In the genomic region with DNA sequence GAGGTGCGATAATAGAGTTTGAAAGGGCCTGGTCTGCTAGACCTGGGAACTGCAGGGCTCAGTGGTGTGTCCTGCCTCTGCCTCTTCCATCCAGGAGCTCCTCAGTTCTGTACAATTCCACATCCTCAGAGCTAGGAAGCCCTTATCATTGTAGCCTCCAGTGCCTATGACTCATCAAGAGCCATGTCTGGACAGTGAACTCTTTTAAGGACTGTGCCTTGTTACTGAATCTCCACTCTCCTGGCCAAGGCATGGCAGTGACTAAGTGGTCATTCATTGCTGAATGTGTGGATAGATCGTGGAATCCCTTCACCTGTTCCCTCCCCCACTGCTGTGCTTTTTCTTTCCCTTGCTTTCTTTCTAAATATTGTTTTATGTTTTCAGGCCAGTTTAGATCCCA, we compare ENCODE assay signal across 11 cellular contexts. TPM values are rescaled to one million over a fixed set of nuclear protein-coding genes. Genes with fewer than 3 reads are reported as not detected.
DNase-seq lines count a peak whose midpoint lies in the region; ATAC-seq and TF ChIP-seq lines count a peak whose summit lies in the region.
"Had no signal": no experiment of that assay in that cellular context is flagged by ENCODE, and none has a peak within 500 bp of the region (broad histone marks: within the 10 kb centered on the region; RNA-seq: fewer than 3 reads in every experiment).

No MANE protein-coding gene starts in this region.

- H3K36me3 ChIP-seq in HEK293 (ENCODE audit: control insufficient read depth in 2 of 2, insufficient read depth in 1 of 2, low read length in 2 of 2) (peaks cover 0 to 7% of the 10 kb centered on the region in 2 experiments; a peak in 1 of 3 replicates), heart right ventricle (peaks cover 0 to 25% (median 0%) of the 10 kb centered on the region in 9 donors)

- TF ChIP-seq CTCF in HEK293 (tag by site-specific recombination; IDR thresholded peaks at IDR 0.05) (no peak), heart right ventricle (IDR thresholded peaks at IDR 0.05) (no peak)

- POLR2A ChIA-PET in HEK293 (lab: Yijun Ruan, JAX): no interaction called here
- POLR2A ChIA-PET in HEK293T (lab: Yijun Ruan, JAX): no interaction called here

- no peak overlapping the region for H3K4me3 ChIP-seq in HEK293 (ENCODE audit: low read depth, low read length)
- no peak overlapping the region for H3K4me3 ChIP-seq in heart right ventricle

- no peaks in the 10 kb centered on the region for H3K9me3 Mint-ChIP-seq in stimulated activated naive CD8-positive, alpha-beta T cell treated with anti-CD3 and anti-CD28 coated beads, Interleukin-15, amount 100 ng/mL, for 72 hours
- H3K9me3 Mint-ChIP-seq: activated naive CD8-positive, alpha-beta T cell treated with anti-CD3 and anti-CD28 coated beads for 36 hours had no signal

- ATAC-seq in heart right ventricle (peak in 5 of 8 donors; percentile 12 to 88 (median 74)), HG02981 (IDR thresholded peaks at IDR 0.05; ENCODE audit: unreplicated experiment) (no peak), HG03025 (IDR thresholded peaks at IDR 0.05; ENCODE audit: low FRiP score, unreplicated experiment) (no peak)
- peak; percentile 25 for ATAC-seq in stimulated activated naive CD8-positive, alpha-beta T cell treated with anti-CD3 and anti-CD28 coated beads, Interleukin-15, amount 100 ng/mL, for 72 hours

- H3K4me1 Mint-ChIP-seq in stimulated activated naive CD8-positive, alpha-beta T cell treated with anti-CD3 and anti-CD28 coated beads, Interleukin-15, amount 100 ng/mL, for 72 hours: peaks cover 14% of the 10 kb centered on the region

- no peak overlapping the region for H3K27ac Mint-ChIP-seq in stimulated activated naive CD8-positive, alpha-beta T cell treated with anti-CD3 and anti-CD28 coated beads, Interleukin-15, amount 100 ng/mL, for 72 hours
- H3K27ac Mint-ChIP-seq: activated naive CD8-positive, alpha-beta T cell treated with anti-CD3 and anti-CD28 coated beads for 36 hours had no signal

- DNase-seq in amniotic stem cell (lab: John Stamatoyannopoulos, UW) (peak; percentile 48), heart right ventricle (no peak), HEK293T (ENCODE audit: extremely low spot score) (no peak), NCI-H1105 treated with DMSO at 0.1 percent for 48 hours (lab: John Stamatoyannopoulos, UW) (no peak)
- DNase-seq in stimulated activated naive CD8-positive, alpha-beta T cell treated with anti-CD3 and anti-CD28 coated beads, Interleukin-15, amount 100 ng/mL, for 72 hours: no peak
- DNase-seq: activated naive CD8-positive, alpha-beta T cell treated with anti-CD3 and anti-CD28 coated beads for 36 hours; MM.1S had no signal

- CTCF ChIA-PET in HEK293 (lab: Yijun Ruan, JAX) (interaction anchor here (0.6 to 1.9 kb wide), 3 partner anchors 11 to 21 kb away, joined by 3 to 13 read pairs (median 6); no protein-coding TSS in a partner anchor), HEK293T (lab: Yijun Ruan, JAX) (interaction anchor here (0.8 to 1.4 kb wide), 2 partner anchors 11 to 21 kb away, joined by 3 read pairs; no protein-coding TSS in a partner anchor)

- H3K4me1 ChIP-seq in HEK293 (ENCODE audit: control insufficient read depth, insufficient read depth, low read length): no peaks in the 10 kb centered on the region; the same call in 1 of the 2 replicates
- peaks cover 7 to 43% (median 33%) of the 10 kb centered on the region in 9 donors for H3K4me1 ChIP-seq in heart right ventricle

- H3K27ac ChIP-seq in HEK293 (ENCODE audit: extremely low read depth, low read depth, low read length) (no peak overlapping the region), heart right ventricle (peak overlapping the region in 4 of 10 donors; percentile 2 to 39 (median 20))

- intact Hi-C loops in heart right ventricle (cut with DNase I): no loop called here

- WGBS in heart right ventricle, 2 donors: 81 to 83% methylated on average over 2 of the region's 2 CpGs

- H3K27me3 Mint-ChIP-seq in stimulated activated naive CD8-positive, alpha-beta T cell treated with anti-CD3 and anti-CD28 coated beads, Interleukin-15, amount 100 ng/mL, for 72 hours: peaks cover 37% of the 10 kb centered on the region

- H3K4me3 Mint-ChIP-seq in stimulated activated naive CD8-positive, alpha-beta T cell treated with anti-CD3 and anti-CD28 coated beads, Interleukin-15, amount 100 ng/mL, for 72 hours: no peak overlapping the region
- H3K4me3 Mint-ChIP-seq: activated naive CD8-positive, alpha-beta T cell treated with anti-CD3 and anti-CD28 coated beads for 36 hours had no signal

- peaks cover 0 to 10% (median 0%) of the 10 kb centered on the region in 7 donors for H3K27me3 ChIP-seq in heart right ventricle

- H3K9me3 ChIP-seq in HEK293 (ENCODE audit: control insufficient read depth, insufficient read depth, low read depth, low read length): no peaks in the 10 kb centered on the region
- no peaks in the 10 kb centered on the region for H3K9me3 ChIP-seq in heart right ventricle

TF ChIP-seq in HEK293, 187 proteins besides CTCF, POLR2A, EP300 and RAD21:
- TF ChIP-seq ZNF248 (tag by site-specific recombination; IDR thresholded peaks at IDR 0.05) (no peak), GLIS2 (tag by site-specific recombination; IDR thresholded peaks at IDR 0.05) (no peak), ZNF585B (tag by site-specific recombination; IDR thresholded peaks at IDR 0.05) (peak; percentile 72), TRIM28 (IDR thresholded peaks at IDR 0.05; ENCODE audit: borderline replicate concordance, low read length) (peak; percentile 24; the same call in 1 of the 2 replicates)

TF ChIP-seq in HEK293T, 16 proteins besides CTCF, POLR2A, EP300 and RAD21:
- TF ChIP-seq HDGF (IDR thresholded peaks at IDR 0.05; ENCODE audit: borderline replicate concordance) (no peak), FOXK2 (IDR thresholded peaks at IDR 0.05) (no peak), ZNF384 (IDR thresholded peaks at IDR 0.05) (no peak), BHLHE40 (IDR thresholded peaks at IDR 0.05; ENCODE audit: borderline replicate concordance) (no peak), SP1 (IDR thresholded peaks at IDR 0.05) (no peak), SUZ12 (IDR thresholded peaks at IDR 0.05) (no peak), LEF1 (IDR thresholded peaks at IDR 0.05; ENCODE audit: borderline replicate concordance) (no peak), CTBP1 (IDR thresholded peaks at IDR 0.05; ENCODE audit: borderline replicate concordance) (no peak), FOXA1 (IDR thresholded peaks at IDR 0.05) (no peak), FOXM1 (IDR thresholded peaks at IDR 0.05; ENCODE audit: borderline replicate concordance) (no peak), TARDBP (IDR thresholded peaks at IDR 0.05) (no peak), NFRKB (IDR thresholded peaks at IDR 0.05) (no peak), L3MBTL2 (conservative IDR thresholded peaks at IDR 0.05) (no peak), ELF4 (IDR thresholded peaks at IDR 0.05) (no peak), ARNT (IDR thresholded peaks at IDR 0.05) (no peak)
- TF ChIP-seq, protein P1, sequence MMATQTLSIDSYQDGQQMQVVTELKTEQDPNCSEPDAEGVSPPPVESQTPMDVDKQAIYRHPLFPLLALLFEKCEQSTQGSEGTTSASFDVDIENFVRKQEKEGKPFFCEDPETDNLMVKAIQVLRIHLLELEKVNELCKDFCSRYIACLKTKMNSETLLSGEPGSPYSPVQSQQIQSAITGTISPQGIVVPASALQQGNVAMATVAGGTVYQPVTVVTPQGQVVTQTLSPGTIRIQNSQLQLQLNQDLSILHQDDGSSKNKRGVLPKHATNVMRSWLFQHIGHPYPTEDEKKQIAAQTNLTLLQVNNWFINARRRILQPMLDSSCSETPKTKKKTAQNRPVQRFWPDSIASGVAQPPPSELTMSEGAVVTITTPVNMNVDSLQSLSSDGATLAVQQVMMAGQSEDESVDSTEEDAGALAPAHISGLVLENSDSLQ (IDR thresholded peaks at IDR 0.05): no peak

RNA-seq across cellular contexts. Expression of a gene that starts 2.9 kb away (rescaled TPM):
- 10 to 100 TPM in 3 of 10 donors, 1 to 10 TPM in 7; 2.7 to 39.4 (median 8.0) TPM for total RNA-seq in heart right ventricle
- 10 to 100 TPM in 1 of 2 donors, 1 to 10 TPM in 1; 7.3 to 41.4 TPM for polyA plus RNA-seq in heart right ventricle
- total RNA-seq: activated naive CD8-positive, alpha-beta T cell treated with anti-CD3 and anti-CD28 coated beads for 36 hours had no signal
- polyA plus RNA-seq: neural cell had no signal

Comparison
In these comparisons a context has a peak if more than half of its experiments do, and no peak if none do; other contexts are left out.
1. ATAC-seq: peak in heart right ventricle (5 of 8) and stimulated activated naive CD8-positive, alpha-beta T cell treated with anti-CD3 and anti-CD28 coated beads, Interleukin-15, amount 100 ng/mL, for 72 hours (single experiment); none in HG02981 (single experiment) and HG03025 (single experiment).